In the genomic region with DNA sequence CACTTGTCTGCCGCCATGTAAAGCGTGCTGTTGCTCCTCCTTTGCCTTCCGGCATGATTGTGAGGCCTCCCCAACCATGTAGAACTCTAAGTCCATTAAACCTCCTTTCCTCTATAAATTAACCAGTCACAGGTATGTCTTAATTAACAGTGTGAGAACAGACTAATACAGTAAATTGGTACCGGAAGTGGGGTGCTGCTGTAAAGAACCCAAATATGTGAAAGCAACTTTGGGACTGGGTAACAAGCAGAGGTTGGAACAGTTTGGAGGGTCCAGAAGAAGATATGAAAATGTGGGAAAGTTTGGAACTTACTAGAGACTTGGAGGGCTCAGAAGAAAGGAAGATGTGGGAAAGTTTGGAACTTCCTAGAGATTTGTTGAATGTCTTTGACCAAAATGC, we compare ENCODE assay signal across 21 cellular contexts.
DNase-seq lines count a peak whose midpoint lies in the region; ATAC-seq, FAIRE-seq and TF ChIP-seq lines count a peak whose summit lies in the region.
"Had no signal": no experiment of that assay in that cellular context is flagged by ENCODE, and none has a peak within 500 bp of the region (broad histone marks: within the 10 kb centered on the region; RNA-seq: fewer than 3 reads in every experiment).

No MANE protein-coding gene starts in this region.

- no peak for ATAC-seq in K562
- no peak for ATAC-seq in HG02938 (IDR thresholded peaks at IDR 0.05; ENCODE audit: unreplicated experiment)
- ATAC-seq in HG03159 (IDR thresholded peaks at IDR 0.05; ENCODE audit: unreplicated experiment): no peak
- ATAC-seq: CD8-positive, alpha-beta T cell had no signal

- H3K27me3 ChIP-seq in K562 (ENCODE audit: control insufficient read depth in 2 of 2, insufficient read depth in 2 of 2, low read length in 2 of 2): peaks cover 0 to 6% of the 10 kb centered on the region in 2 experiments; a peak in 2 of 5 replicates
- H3K27me3 ChIP-seq: BE2C, BLaER1 had no signal

- H3K36me3 Mint-ChIP-seq in Calu3 (ENCODE audit: insufficient read depth, unreplicated experiment) (peaks cover 61% of the 10 kb centered on the region), endothelial cell (ENCODE audit: low read depth, unreplicated experiment) (peaks cover 40% of the 10 kb centered on the region)

- H3K4me1 ChIP-seq in K562 (replicated peaks in 1 of 2; ENCODE audit: control insufficient read depth in 2 of 2, insufficient read depth in 2 of 2, low read length in 2 of 2): no peaks in the 10 kb centered on the region
- H3K4me1 ChIP-seq: BE2C had no signal

- H3K27ac ChIP-seq in K562 (ENCODE audit: extremely low read depth, low read depth, low read length): no peak overlapping the region
- H3K27ac ChIP-seq: BLaER1, C4-2B had no signal

- no peak overlapping the region for H3K9ac ChIP-seq in K562 (ENCODE audit: insufficient read depth in 1 of 2, low read depth in 2 of 2, low read length in 2 of 2)
- H3K9ac ChIP-seq: BLaER1 had no signal

- H3K27me3 Mint-ChIP-seq in Calu3 (ENCODE audit: unreplicated experiment): no peaks in the 10 kb centered on the region
- peaks cover 3% of the 10 kb centered on the region for H3K27me3 Mint-ChIP-seq in endothelial cell (ENCODE audit: unreplicated experiment)
- H3K27me3 Mint-ChIP-seq: CD4-positive, alpha-beta T cell had no signal

- TF ChIP-seq RAD21 in K562 (CRISPR knock-in tag; conservative IDR thresholded peaks at IDR 0.05 in 1 of 2, IDR thresholded peaks at IDR 0.05 in 1 of 2): no peak

- H3K9me1 ChIP-seq in K562 (ENCODE audit: control insufficient read depth, insufficient read depth, low read length): no peaks in the 10 kb centered on the region

- H3K36me3 ChIP-seq in K562 (ENCODE audit: control insufficient read depth, insufficient read depth, low read length): no peaks in the 10 kb centered on the region
- H3K36me3 ChIP-seq: BE2C had no signal

- DNase-seq in Calu3: no peak
- no peak for DNase-seq in K562 (ENCODE audit: extremely low read depth in 1 of 4, low spot score in 3 of 4)
- DNase-seq in endothelial cell (ENCODE audit: low spot score): no peak
- no peak for DNase-seq in C1 segment of cervical spinal cord (lab: John Stamatoyannopoulos, UW)
- no peak for DNase-seq in cerebellar nuclear complex (lab: John Stamatoyannopoulos, UW)
- DNase-seq: 8988T; ACHN; BE2C; CD4-positive, alpha-beta T cell; CD8-positive, alpha-beta T cell; DMS79 treated with DMSO at 0.1 percent for 48 hours; GF-D8 had no signal

- H3K4me2 ChIP-seq in K562 (ENCODE audit: insufficient read depth, low read length): no peak overlapping the region
- H3K4me2 ChIP-seq: BLaER1 had no signal

- H4K20me1 ChIP-seq in K562 (replicated peaks; ENCODE audit: control insufficient read depth, insufficient read depth, low read length): no peaks in the 10 kb centered on the region
- H4K20me1 ChIP-seq: BLaER1 had no signal

- H3K4me3 ChIP-seq in K562: no peak overlapping the region

- H3K4me3 Mint-ChIP-seq in Calu3 (ENCODE audit: low read depth, unreplicated experiment) (no peak overlapping the region), endothelial cell (ENCODE audit: unreplicated experiment) (peak overlapping the region; percentile 39)
- H3K4me3 Mint-ChIP-seq: CD4-positive, alpha-beta T cell; CD8-positive, alpha-beta T cell had no signal

- no TSS peak for BruUV-seq in Calu3 (replicated peaks; lab: Mats Ljungman, UMichigan)
- no TSS peak for BruUV-seq in K562 (replicated peaks; lab: Mats Ljungman, UMichigan)

- H3K9me3 ChIP-seq in K562 (replicated peaks; ENCODE audit: control insufficient read depth, insufficient read depth, low read depth, low read length): no peaks in the 10 kb centered on the region
- H3K9me3 ChIP-seq: BE2C had no signal

- 24% methylated on average over 4 of the region's 4 CpGs for WGBS in K562 (ENCODE audit: insufficient coverage, low coverage, missing lambda C conversion rate)

- FAIRE-seq in K562 (lab: Jason Lieb, UNC): no peak
- FAIRE-seq: A204.1, D721Med, G401.6, GM12891, GM19239 had no signal

- H3K27ac Mint-ChIP-seq in Calu3 (ENCODE audit: unreplicated experiment): peak overlapping the region; percentile 11
- no peak overlapping the region for H3K27ac Mint-ChIP-seq in endothelial cell (ENCODE audit: unreplicated experiment)
- H3K27ac Mint-ChIP-seq: CD4-positive, alpha-beta T cell; CD8-positive, alpha-beta T cell had no signal

- H3K9me3 Mint-ChIP-seq in Calu3 (ENCODE audit: low read depth, unreplicated experiment) (peaks cover 10% of the 10 kb centered on the region), endothelial cell (ENCODE audit: unreplicated experiment) (peaks cover 23% of the 10 kb centered on the region)

- no peak for TF ChIP-seq EP300 in K562 (IDR thresholded peaks at IDR 0.05; ENCODE audit: low read length)

- CTCF ChIA-PET in Calu3 (lab: Charles Lee) (no interaction called here), K562 (lab: Yijun Ruan, JAX; ENCODE audit: low intra/inter-chr PET ratio) (no interaction called here)

- no peaks in the 10 kb centered on the region for H3K4me1 Mint-ChIP-seq in Calu3 (ENCODE audit: low read depth, unreplicated experiment)
- H3K4me1 Mint-ChIP-seq in endothelial cell (ENCODE audit: unreplicated experiment): peaks cover 3% of the 10 kb centered on the region

- intact Hi-C loops in Calu3 (cut with micrococcal nuclease; ENCODE audit: unreplicated experiment) (no loop called here), K562 (cut with micrococcal nuclease) (no loop called here)

- in situ Hi-C loops in K562 (cut with MboI): no loop called here

- H3K79me2 ChIP-seq in K562 (ENCODE audit: control insufficient read depth, insufficient read depth, low read length): no peaks in the 10 kb centered on the region

- POLR2A ChIA-PET in K562 (lab: Yijun Ruan, JAX): no interaction called here

- TF ChIP-seq POLR2A in K562 (conservative IDR thresholded peaks at IDR 0.05): no peak

- H2AFZ ChIP-seq in K562 (ENCODE audit: low read depth, low read length): no peak overlapping the region

- TF ChIP-seq CTCF in Calu3 (IDR thresholded peaks at IDR 0.05; ENCODE audit: unreplicated experiment): no peak
- TF ChIP-seq CTCF in K562 (IDR thresholded peaks at IDR 0.05 in 2 of 3, conservative IDR thresholded peaks at IDR 0.05 in 1 of 3; ENCODE audit: insufficient read depth in 2 of 3, low read depth in 1 of 3, low read length in 3 of 3): no peak
- no peak for TF ChIP-seq CTCF in endothelial cell (IDR thresholded peaks at IDR 0.05; ENCODE audit: unreplicated experiment)

TF ChIP-seq in K562, 482 proteins besides CTCF, POLR2A, EP300 and RAD21:
- TF ChIP-seq KLF10 (CRISPR knock-in tag; IDR thresholded peaks at IDR 0.05) (no peak), ZNF431 (CRISPR knock-in tag; IDR thresholded peaks at IDR 0.05) (peak; percentile 39; the same call in 1 of the 2 replicates), ZNF75A (CRISPR knock-in tag; IDR thresholded peaks at IDR 0.05) (no peak), ZNF707 (CRISPR knock-in tag; conservative IDR thresholded peaks at IDR 0.05) (peak; percentile 94)
